19 cellular contexts compared by ENCODE assay signal in the genomic region with DNA sequence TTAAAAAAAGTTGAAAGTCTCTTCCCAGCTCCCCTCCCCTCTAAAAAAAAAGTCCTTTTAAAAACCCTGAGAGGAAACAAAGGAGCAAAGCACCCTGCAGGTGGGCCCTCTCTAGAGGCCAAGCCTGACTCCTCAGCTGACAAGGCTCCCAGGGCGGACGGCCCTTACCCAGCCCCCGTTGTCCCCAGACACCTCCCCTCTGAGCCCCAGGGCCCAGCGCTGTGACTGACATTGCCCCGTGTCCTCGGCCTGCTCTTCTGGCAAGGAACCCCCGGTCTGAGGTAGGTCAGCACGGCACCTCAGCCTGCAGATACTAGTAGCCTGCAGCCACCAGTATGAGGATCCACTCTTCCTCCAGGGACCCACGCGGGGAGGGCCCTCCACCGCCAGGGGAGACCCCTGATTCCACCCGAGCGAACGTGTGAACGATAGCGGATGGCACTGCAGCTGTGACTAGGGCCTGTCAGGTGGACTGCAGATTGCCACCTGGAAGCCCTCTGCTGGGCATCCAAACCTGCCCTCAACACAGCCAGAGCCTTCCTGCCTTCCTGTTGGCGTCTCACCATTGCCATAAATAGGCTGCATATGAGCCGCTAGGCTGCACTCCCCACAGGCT.
"Had no signal": no experiment of that assay in that cellular context is flagged by ENCODE, and none has a peak within 500 bp of the region (broad histone marks: within the 10 kb centered on the region; RNA-seq: fewer than 3 reads in every experiment).

No MANE protein-coding gene starts in this region.

- H3K27me3 ChIP-seq: colonic mucosa, hepatocyte, ovary, right atrium auricular region, suprapubic skin, thyroid gland, upper lobe of left lung, uterus had no signal

- H3K4me3 Mint-ChIP-seq: nephron had no signal

- H3K9me3 Mint-ChIP-seq: naive B cell, nephron had no signal

- H3K4me3 ChIP-seq: colonic mucosa, hepatocyte, ovary, right atrium auricular region, suprapubic skin, thyroid gland, upper lobe of left lung, uterus had no signal

- ATAC-seq: left colon; left ventricle myocardium superior; stimulated activated naive CD8-positive, alpha-beta T cell treated with anti-CD3 and anti-CD28 coated beads, Interleukin-15, Interleukin-2, amounts not matched to agents 100 U/mL and 50 U/mL, for 24 hours had no signal

- H3K36me3 ChIP-seq: colonic mucosa, ovary, right atrium auricular region, suprapubic skin, thyroid gland, upper lobe of left lung, uterus had no signal

- H3K4me1 ChIP-seq: colonic mucosa, right atrium auricular region, upper lobe of left lung, uterus had no signal

- H3K4me2 ChIP-seq: hepatocyte had no signal

- H3K27ac ChIP-seq: colonic mucosa, hepatocyte, ovary, right atrium auricular region, suprapubic skin, thyroid gland, upper lobe of left lung, uterus had no signal

- DNase-seq: colonic mucosa; foreskin melanocyte; head of caudate nucleus; left colon; left ventricle myocardium superior; mesendoderm; naive B cell; ovary; small intestine; stimulated activated CD4-positive, alpha-beta T cell treated with anti-CD3 and anti-CD28 coated beads, Interleukin-12 subunit alpha, Interleukin-12 subunit beta, amount 100 ng/mL, for 4 hours; stimulated activated CD4-positive, alpha-beta T cell treated with anti-CD3 and anti-CD28 coated beads, Interleukin-2, amount 100 ng/mL, for 48 hours; stimulated activated naive CD8-positive, alpha-beta T cell treated with anti-CD3 and anti-CD28 coated beads, Interleukin-15, Interleukin-2, amounts not matched to agents 100 U/mL and 50 U/mL, for 24 hours; thyroid gland; uterus had no signal

- H3K27ac Mint-ChIP-seq: naive B cell, nephron had no signal

- H3K4me1 Mint-ChIP-seq: nephron had no signal

- H3K9me3 ChIP-seq: colonic mucosa, ovary, right atrium auricular region, suprapubic skin, thyroid gland, upper lobe of left lung, uterus had no signal
